8 cellular contexts compared by ENCODE assay signal in genomic region chr22:25564979-25565677, GRCh38. TPM values are rescaled to one million over a fixed set of nuclear protein-coding genes. Genes with fewer than 3 reads are reported as not detected.
DNase-seq lines count a peak whose midpoint lies in the region; ATAC-seq, FAIRE-seq and TF ChIP-seq lines count a peak whose summit lies in the region.

No MANE protein-coding gene starts in this region.

- no peak overlapping the region for H2BK5ac ChIP-seq in mesenchymal stem cell (ENCODE audit: low read depth, low read length, poor library complexity, severe bottlenecking)

- H3K14ac ChIP-seq in mesenchymal stem cell (ENCODE audit: low read length in 2 of 2) = no peak overlapping the region

- H3K36me3 ChIP-seq in mesenchymal stem cell (ENCODE audit: control insufficient read depth in 1 of 2, insufficient read depth in 2 of 2, low read depth in 1 of 2, low read length in 2 of 2) (no peaks in the 10 kb centered on the region), testis (ENCODE audit: low read depth, missing control alignments) (no peaks in the 10 kb centered on the region)

- DNase-seq in ELR (ENCODE audit: low read depth) = peak; percentile 29
- peak; percentile 68 for DNase-seq in SK-N-DZ (ENCODE audit: low spot score)
- no peak for DNase-seq in coronary artery (ENCODE audit: low spot score)
- DNase-seq in mesenchymal stem cell = peak; percentile 11
- DNase-seq in testis = peak; percentile 26
- DNase-seq in NOMO-1 (lab: John Stamatoyannopoulos, UW; ENCODE audit: unreplicated experiment in 2 of 2) = no peak
- DNase-seq in RCC 7860 (ENCODE audit: low spot score) = no peak

- FAIRE-seq in RCC 7860 (lab: Jason Lieb, UNC) = no peak

- intact Hi-C loops in testis (cut with DNase I; ENCODE audit: low total_unique reads) = no loop called here

- peaks cover 13% of the 10 kb centered on the region for H3K4me1 ChIP-seq in mesenchymal stem cell (ENCODE audit: control insufficient read depth, insufficient read depth, low read depth, low read length)
- H3K4me1 ChIP-seq in testis = peaks cover 4% of the 10 kb centered on the region

- H2AK5ac ChIP-seq in mesenchymal stem cell (ENCODE audit: low read length, severe bottlenecking) = no peak overlapping the region

- no peak for TF ChIP-seq POLR2A in testis (IDR thresholded peaks at IDR 0.05)

- H3K4me3 ChIP-seq in coronary artery (peak overlapping the region; percentile 93), mesenchymal stem cell (ENCODE audit: insufficient read depth in 1 of 2, low read depth in 1 of 2, low read length in 2 of 2) (peak overlapping the region; percentile 66 to 81), testis (peak overlapping the region; percentile 74 to 82)

- H2BK12ac ChIP-seq in mesenchymal stem cell (ENCODE audit: low read length in 2 of 2) = peak overlapping the region in 1 of 2 experiments; percentile 52

- H2BK120ac ChIP-seq in mesenchymal stem cell (ENCODE audit: low read depth, low read length) = peak overlapping the region; percentile 49

- WGBS in mesenchymal stem cell = 1% methylated on average over 44 of the region's 61 CpGs
- 1 to 5% methylated on average over 10 to 36 of the region's 61 CpGs for WGBS in testis, 2 donors

- peak overlapping the region in 1 of 2 experiments; percentile 99 for H3K23ac ChIP-seq in mesenchymal stem cell (ENCODE audit: low read length in 2 of 2)

- no peak overlapping the region for H4K8ac ChIP-seq in mesenchymal stem cell (ENCODE audit: low read length)

- H3K9ac ChIP-seq in mesenchymal stem cell (ENCODE audit: low read length) = peak overlapping the region; percentile 76

- H4K91ac ChIP-seq in mesenchymal stem cell (ENCODE audit: low read length) = no peak overlapping the region

- H3K27me3 ChIP-seq in mesenchymal stem cell (ENCODE audit: control insufficient read depth in 1 of 2, insufficient read depth in 1 of 2, low read length in 2 of 2) = peaks cover 4 to 49% of the 10 kb centered on the region in 2 experiments
- H3K27me3 ChIP-seq in testis = no peaks in the 10 kb centered on the region

- H3K4me2 ChIP-seq in mesenchymal stem cell (ENCODE audit: low read length, poor library complexity, severe bottlenecking) = peak overlapping the region; percentile 90

- peak overlapping the region; percentile 52 for H2BK15ac ChIP-seq in mesenchymal stem cell (ENCODE audit: low read depth, poor library complexity, severe bottlenecking)

- peak overlapping the region; percentile 62 to 70 for H3K18ac ChIP-seq in mesenchymal stem cell (ENCODE audit: low read depth in 1 of 2, low read length in 2 of 2)

- peak overlapping the region; percentile 95 for H2AFZ ChIP-seq in mesenchymal stem cell (ENCODE audit: low read depth, low read length)

- no peaks in the 10 kb centered on the region for H3K79me1 ChIP-seq in mesenchymal stem cell (replicated peaks; ENCODE audit: low read length, poor library complexity, severe bottlenecking)

- ATAC-seq in HG02759 (IDR thresholded peaks at IDR 0.05; ENCODE audit: unreplicated experiment) = peak; percentile 16

- H3K27ac ChIP-seq in coronary artery (peak overlapping the region in 1 of 2 donors; percentile 81), mesenchymal stem cell (ENCODE audit: low read length, poor library complexity, severe bottlenecking) (no peak overlapping the region), testis (peak overlapping the region; percentile 33 to 50)

- H3K9me3 ChIP-seq in mesenchymal stem cell (ENCODE audit: control insufficient read depth, low read length) (no peaks in the 10 kb centered on the region), testis (no peaks in the 10 kb centered on the region)

- peak overlapping the region in 1 of 2 experiments; percentile 61 for H3K4ac ChIP-seq in mesenchymal stem cell (ENCODE audit: low read depth in 1 of 2, low read length in 2 of 2)

- TF ChIP-seq CTCF in coronary artery (IDR thresholded peaks at IDR 0.05) = no peak
- TF ChIP-seq CTCF in testis (IDR thresholded peaks at IDR 0.05) = no peak

RNA-seq across cellular contexts. Expression of gene GRK3, which starts 0.7 kb away (rescaled TPM):
- 29.9 and 36.7 TPM in 2 replicates for polyA plus RNA-seq in SK-N-DZ (2014; cell fraction: cytosol; rRNA removed)
- polyA plus RNA-seq in SK-N-DZ (2014; cell fraction: nucleus; rRNA removed) = 22.4 and 32.0 TPM in 2 replicates
- polyA plus RNA-seq in mesenchymal stem cell (2013, experiment 1 of 2) = 1.1 TPM
- polyA plus RNA-seq in mesenchymal stem cell (2013, experiment 2 of 2) = 1.0 TPM
- total RNA-seq in testis = 10 to 100 TPM; 10.9 to 12.8 TPM
- polyA plus RNA-seq in testis (ENCODE audit: insufficient read depth, low read depth, low replicate concordance) = 46.0 TPM

Comparison
In these comparisons a context has a peak if more than half of its experiments do, and no peak if none do; other contexts are left out.
1. DNase-seq: peak in ELR (single experiment), SK-N-DZ (single experiment), mesenchymal stem cell (single experiment) and testis (single experiment); none in coronary artery (single experiment), NOMO-1 (0 of 2) and RCC 7860 (single experiment).
2. Peak in every context shown above with its lines, with median percentiles within 50 percentile points of each other: H3K4me3 ChIP-seq.